10 cellular contexts compared by ENCODE assay signal in genomic region chr2:20422679-20423271, GRCh38. TPM values are rescaled to one million over a fixed set of nuclear protein-coding genes. Genes with fewer than 3 reads are reported as not detected.
DNase-seq lines count a peak whose midpoint lies in the region; ATAC-seq, FAIRE-seq and TF ChIP-seq lines count a peak whose summit lies in the region.
"Had no signal": no experiment of that assay in that cellular context is flagged by ENCODE, and none has a peak within 500 bp of the region (broad histone marks: within the 10 kb centered on the region; RNA-seq: fewer than 3 reads in every experiment).

No MANE protein-coding gene starts in this region.

- no peak for ATAC-seq in pancreas

- H3K9me3 ChIP-seq in Peyer's patch (no peaks in the 10 kb centered on the region), skeletal muscle tissue (ENCODE audit: control insufficient read depth in 3 of 3, low read length in 3 of 3) (no peaks in the 10 kb centered on the region), pancreas (no peaks in the 10 kb centered on the region)

- H3K4me3 ChIP-seq in Peyer's patch = no peak overlapping the region
- H3K4me3 ChIP-seq in fibroblast of villous mesenchyme (ENCODE audit: low read depth, low read length) = no peak overlapping the region
- H3K4me3 ChIP-seq in skeletal muscle tissue (ENCODE audit: low read length in 3 of 3) = no peak overlapping the region
- no peak overlapping the region for H3K4me3 ChIP-seq in pancreas

- no peaks in the 10 kb centered on the region for H3K36me3 ChIP-seq in Peyer's patch
- no peaks in the 10 kb centered on the region for H3K36me3 ChIP-seq in skeletal muscle tissue (ENCODE audit: control insufficient read depth in 3 of 3, insufficient read depth in 3 of 3, low read length in 3 of 3)
- H3K36me3 ChIP-seq in pancreas = no peaks in the 10 kb centered on the region

- H3K27ac ChIP-seq in Peyer's patch = peak overlapping the region in 3 of 4 donors; percentile 55 to 73 (median 55)
- peak overlapping the region; percentile 25 for H3K27ac ChIP-seq in skeletal muscle tissue (ENCODE audit: low read depth, low read length)
- H3K27ac ChIP-seq in pancreas = peak overlapping the region in 2 of 4 donors; percentile 46 to 62
- H3K27ac ChIP-seq: 22Rv1 had no signal

- TF ChIP-seq CTCF in Peyer's patch (IDR thresholded peaks at IDR 0.05) (peak in 2 of 6 experiments; percentile 5 to 10), fibroblast of villous mesenchyme (IDR thresholded peaks at IDR 0.05; ENCODE audit: insufficient read depth, low read depth, low read length) (peak; percentile 31), pancreas (IDR thresholded peaks at IDR 0.05) (no peak)

- no peaks in the 10 kb centered on the region for H3K27me3 ChIP-seq in Peyer's patch
- H3K27me3 ChIP-seq in skeletal muscle tissue (ENCODE audit: control insufficient read depth in 3 of 3, insufficient read depth in 3 of 3, low read length in 3 of 3) = peaks cover 0 to 3% (median 0%) of the 10 kb centered on the region in 3 donors
- H3K27me3 ChIP-seq in pancreas = no peaks in the 10 kb centered on the region

- WGBS in pancreas, 2 donors = 79 to 87% methylated on average over 7 of the region's 7 CpGs

- DNase-seq in DMS 273 (lab: John Stamatoyannopoulos, UW; ENCODE audit: unreplicated experiment) = peak; percentile 67
- DNase-seq in DMS 273 treated with DMSO at 0.1 percent for 48 hours (lab: John Stamatoyannopoulos, UW) = no peak
- peak in 1 of 3 donors; percentile 49 for DNase-seq in Peyer's patch
- DNase-seq in fibroblast of villous mesenchyme (ENCODE audit: low read depth) = peak; percentile 67
- no peak for DNase-seq in pancreas
- no peak for DNase-seq in occipital lobe (lab: John Stamatoyannopoulos, UW)
- no peak for DNase-seq in stimulated activated CD4-positive, alpha-beta T cell treated with anti-CD3 and anti-CD28 coated beads, Interleukin-12 subunit alpha, Interleukin-12 subunit beta, amount 100 ng/mL, for 4 hours

- TF ChIP-seq POLR2A in Peyer's patch (IDR thresholded peaks at IDR 0.05) = no peak

- H3K9ac ChIP-seq in skeletal muscle tissue (ENCODE audit: low read depth in 1 of 3, low read length in 3 of 3) = no peak overlapping the region

- FAIRE-seq in pancreas (lab: Jason Lieb, UNC) = no peak
- FAIRE-seq: astrocyte had no signal

- intact Hi-C loops in pancreas (cut with DNase I) = no loop called here

- H3K4me1 ChIP-seq in Peyer's patch = peaks cover 0 to 26% (median 13%) of the 10 kb centered on the region in 4 donors
- peaks cover 37 to 41% (median 39%) of the 10 kb centered on the region in 3 donors for H3K4me1 ChIP-seq in skeletal muscle tissue (ENCODE audit: control insufficient read depth in 3 of 3, insufficient read depth in 3 of 3, low read length in 3 of 3)
- peaks cover 12 to 22% (median 16%) of the 10 kb centered on the region in 3 donors for H3K4me1 ChIP-seq in pancreas

RNA-seq across cellular contexts. Expression of gene RHOB, which starts 24.1 kb away (rescaled TPM):
- total RNA-seq in Peyer's patch (100 to 1,000 TPM in 3 of 4 donors, 10 to 100 TPM in 1; 61.6 to 488 (median 202) TPM), fibroblast of villous mesenchyme (142 and 195 TPM in 2 replicates), skeletal muscle tissue (146 TPM), pancreas (10 to 100 TPM; 27.5 to 70.0 (median 52.4) TPM), occipital lobe (296 TPM)
- polyA plus RNA-seq in pancreas = 10 to 100 TPM; 56.3 to 98.5 TPM

Comparison
In these comparisons a context has a peak if more than half of its experiments do, and no peak if none do; other contexts are left out.
1. DNase-seq: peak in DMS 273 (single experiment) and fibroblast of villous mesenchyme (single experiment); none in DMS 273 treated with DMSO at 0.1 percent for 48 hours (single experiment), pancreas (0 of 6), occipital lobe (single experiment) and stimulated activated CD4-positive, alpha-beta T cell treated with anti-CD3 and anti-CD28 coated beads, Interleukin-12 subunit alpha, Interleukin-12 subunit beta, amount 100 ng/mL, for 4 hours (single experiment).